ENCODE assay signal across 26 cellular contexts in genomic region chr14:71365305-71365865, GRCh38. TPM values are rescaled to one million over a fixed set of nuclear protein-coding genes. Genes with fewer than 3 reads are reported as not detected.
A peak's percentile ranks its signal among the peaks of the same experiment; 100 is the strongest.
DNase-seq lines count a peak whose midpoint lies in the region; ATAC-seq, FAIRE-seq and TF ChIP-seq lines count a peak whose summit lies in the region.
"Had no signal": no experiment of that assay in that cellular context is flagged by ENCODE, and none has a peak within 500 bp of the region (broad histone marks: within the 10 kb centered on the region; RNA-seq: fewer than 3 reads in every experiment).

No MANE protein-coding gene starts in this region.

- DNase-seq in AG10803 (ENCODE audit: low read depth): peak; percentile 52
- DNase-seq in chondrocyte (ENCODE audit: low spot score): no peak
- no peak for DNase-seq in GM12892 (ENCODE audit: insufficient read length)
- no peak for DNase-seq in cerebellar cortex (ENCODE audit: low spot score)
- DNase-seq: activated CD4-positive, alpha-beta T cell treated with anti-CD3 and anti-CD28 coated beads, Interleukin-2, amount 50 U/mL, for 1 hour; activated CD8-positive, alpha-beta memory T cell treated with anti-CD3 and anti-CD28 coated beads, Interleukin-2, amount 50 U/mL, for 4 hours; activated effector memory CD4-positive, alpha-beta T cell treated with Interleukin-2 at 50 U/mL for 16 hours; amniotic stem cell; CD8-positive, alpha-beta T cell; DMS53; foreskin fibroblast; mammary epithelial cell; naive thymus-derived CD4-positive, alpha-beta T cell; NCI-H1105; NCI-H510A treated with DMSO at 0.1 percent for 48 hours; posterior cingulate gyrus; stimulated activated CD4-positive, alpha-beta T cell treated with anti-CD3 and anti-CD28 coated beads, Interleukin-4, amount 100 ng/mL, for 1 hour; SW 1271 had no signal

- no peak for ATAC-seq in HG03520 (IDR thresholded peaks at IDR 0.05; ENCODE audit: unreplicated experiment)
- no peak for ATAC-seq in HG03442 (IDR thresholded peaks at IDR 0.05; ENCODE audit: unreplicated experiment)
- ATAC-seq: CD8-positive, alpha-beta T cell; naive thymus-derived CD4-positive, alpha-beta T cell had no signal

- H3K4me3 Mint-ChIP-seq in IgD-negative memory B cell: peak overlapping the region in 2 of 4 donors; percentile 52 to 76
- H3K4me3 Mint-ChIP-seq in chondrocyte (ENCODE audit: unreplicated experiment): no peak overlapping the region
- H3K4me3 Mint-ChIP-seq in nephron: no peak overlapping the region
- H3K4me3 Mint-ChIP-seq: CD8-positive, alpha-beta T cell; naive thymus-derived CD4-positive, alpha-beta T cell had no signal

- FAIRE-seq in GM12892 (lab: Jason Lieb, UNC): no peak
- FAIRE-seq: endometrium, TTC549 had no signal

- no peak for TF ChIP-seq POLR2A in GM12892 (IDR thresholded peaks at IDR 0.05; ENCODE audit: low read depth, low read length)

- H3K4me1 Mint-ChIP-seq in IgD-negative memory B cell (peaks cover 45 to 49% (median 48%) of the 10 kb centered on the region in 3 donors), chondrocyte (ENCODE audit: low read depth) (peaks cover 64% of the 10 kb centered on the region), nephron (peaks cover 20% of the 10 kb centered on the region)

- peaks cover 2% of the 10 kb centered on the region for H3K36me3 Mint-ChIP-seq in IgD-negative memory B cell
- H3K36me3 Mint-ChIP-seq in chondrocyte (ENCODE audit: low read depth): no peaks in the 10 kb centered on the region
- H3K36me3 Mint-ChIP-seq in nephron (ENCODE audit: low read depth): peaks cover 6% of the 10 kb centered on the region
- H3K36me3 Mint-ChIP-seq: CD8-positive, alpha-beta T cell had no signal

- H3K27ac Mint-ChIP-seq in IgD-negative memory B cell (peak overlapping the region; percentile 76 to 92 (median 85)), chondrocyte (ENCODE audit: unreplicated experiment) (peak overlapping the region; percentile 97), nephron (peak overlapping the region in 2 of 3 experiments; percentile 32 to 49)
- H3K27ac Mint-ChIP-seq: CD8-positive, alpha-beta T cell had no signal

- H3K9me3 Mint-ChIP-seq in IgD-negative memory B cell (no peaks in the 10 kb centered on the region), chondrocyte (ENCODE audit: low read depth) (peaks cover 2% of the 10 kb centered on the region), nephron (peaks cover 2% of the 10 kb centered on the region)
- H3K9me3 Mint-ChIP-seq: CD8-positive, alpha-beta T cell had no signal

- H3K4me3 ChIP-seq in AG10803 (ENCODE audit: low read length): no peak overlapping the region
- H3K4me3 ChIP-seq: skin epidermis, vagina had no signal

- H3K27me3 Mint-ChIP-seq in IgD-negative memory B cell: no peaks in the 10 kb centered on the region
- no peaks in the 10 kb centered on the region for H3K27me3 Mint-ChIP-seq in chondrocyte (ENCODE audit: low read depth)
- no peaks in the 10 kb centered on the region for H3K27me3 Mint-ChIP-seq in nephron (ENCODE audit: low read depth)
- H3K27me3 Mint-ChIP-seq: naive thymus-derived CD4-positive, alpha-beta T cell had no signal

- TF ChIP-seq CTCF in AG10803 (conservative IDR thresholded peaks at IDR 0.05; ENCODE audit: low read length): no peak
- TF ChIP-seq CTCF in chondrocyte (IDR thresholded peaks at IDR 0.05): no peak
- no peak for TF ChIP-seq CTCF in nephron (IDR thresholded peaks at IDR 0.05; ENCODE audit: unreplicated experiment in 3 of 3)

RNA-seq across cellular contexts. Expression of gene SIPA1L1, which starts 45.1 kb away (rescaled TPM):
- 42.5 TPM for polyA plus RNA-seq in IgD-negative memory B cell
- total RNA-seq in chondrocyte: 89.7 to 136 TPM (median 96.1 TPM) in 3 replicates
- polyA plus RNA-seq in GM12892 (2012; ENCODE audit: missing spikeins): 33.5 TPM

Comparison
In these comparisons a context has a peak if more than half of its experiments do, and no peak if none do; other contexts are left out.
1. H3K27ac Mint-ChIP-seq: peak in every context shown above with its lines; median percentile 97 in chondrocyte; 85 in IgD-negative memory B cell; 40 in nephron.